In the genomic region with DNA sequence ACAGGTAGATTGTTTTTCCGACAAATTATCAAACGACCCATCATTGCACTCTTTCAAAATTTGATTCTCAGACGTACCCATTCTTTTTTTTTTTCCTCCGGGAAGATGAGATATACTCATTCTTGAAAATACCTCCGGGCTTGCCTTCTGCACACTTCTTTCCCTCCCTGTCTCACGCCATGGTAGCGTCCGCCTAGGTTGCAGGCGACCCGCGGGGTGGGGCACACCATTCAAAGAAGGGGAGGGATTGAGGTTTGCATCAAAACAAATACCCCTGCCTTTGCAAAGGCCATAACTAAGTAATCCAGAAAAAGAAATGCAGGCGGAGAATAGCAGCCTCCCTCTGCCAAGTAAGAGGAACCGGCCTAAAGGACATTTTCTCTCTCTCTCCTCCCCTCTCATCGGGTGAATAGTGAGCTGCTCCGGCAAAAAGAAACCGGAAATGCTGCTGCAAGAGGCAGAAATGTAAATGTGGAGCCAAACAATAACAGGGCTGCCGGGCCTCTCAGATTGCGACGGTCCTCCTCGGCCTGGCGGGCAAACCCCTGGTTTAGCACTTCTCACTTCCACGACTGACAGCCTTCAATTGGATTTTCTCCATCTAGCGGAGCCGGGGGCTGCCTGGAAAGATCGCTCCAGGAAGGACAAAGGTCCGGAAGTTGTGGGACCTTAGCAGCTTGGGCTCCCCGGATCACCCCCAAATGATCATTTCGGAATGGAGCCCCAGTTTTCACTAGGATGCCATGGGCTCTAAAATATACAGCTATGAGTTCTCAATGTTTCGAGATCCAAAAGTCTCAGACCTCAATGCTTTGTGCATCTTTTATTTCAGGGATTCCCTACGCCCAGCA, we compare ENCODE assay signal across 8 cellular contexts. TPM values are rescaled to one million over a fixed set of nuclear protein-coding genes. Genes with fewer than 3 reads are reported as not detected.
DNase-seq lines count a peak whose midpoint lies in the region; ATAC-seq and TF ChIP-seq lines count a peak whose summit lies in the region.

No MANE protein-coding gene starts in this region.

- H3K4me2 ChIP-seq in SK-N-SH: peak overlapping the region; percentile 84

- no peaks in the 10 kb centered on the region for H4K20me1 ChIP-seq in SK-N-SH (ENCODE audit: insufficient read depth)

- in situ Hi-C loops in transverse colon (cut with MboI; ENCODE audit: low pct_ligation_motif_present in 1 of 4, low pct_unique_long_range_greater_than_20kb in 1 of 4, low sequenced_read_pairs in 3 of 4): loop anchor here in 2 of 4 donors (5.0 to 10.0 kb wide), 2 partner anchors 52 to 54 kb away; a partner anchor contains a TSS

- WGBS in SK-N-SH (ENCODE audit: low lambda C conversion rate): under 1% methylated on average over 29 of the region's 30 CpGs
- 0 to 1% methylated on average over 15 to 30 of the region's 30 CpGs for WGBS in transverse colon (ENCODE audit: low coverage in 1 of 2), 2 donors

- H3K4me3 Mint-ChIP-seq in activated naive CD8-positive, alpha-beta T cell: peak overlapping the region; percentile 98

- no peaks in the 10 kb centered on the region for H3K9me2 ChIP-seq in SK-N-SH

- peak overlapping the region; percentile 99 for H3K27ac Mint-ChIP-seq in activated naive CD8-positive, alpha-beta T cell

- TF ChIP-seq RAD21 in SK-N-SH (IDR thresholded peaks at IDR 0.05; ENCODE audit: low read length): no peak

- H3K9me3 ChIP-seq in SK-N-SH: no peaks in the 10 kb centered on the region
- no peaks in the 10 kb centered on the region for H3K9me3 ChIP-seq in transverse colon

- H3K79me2 ChIP-seq in SK-N-SH (ENCODE audit: insufficient read depth): peaks cover 82% of the 10 kb centered on the region

- TF ChIP-seq POLR2A in transverse colon (IDR thresholded peaks at IDR 0.05): peak; percentile 92

- peaks cover 0 to 9% of the 10 kb centered on the region in 2 experiments for H3K36me3 ChIP-seq in SK-N-SH (replicated peaks in 1 of 2; ENCODE audit: control insufficient read depth in 1 of 2, insufficient read depth in 2 of 2, low read length in 1 of 2)
- H3K36me3 ChIP-seq in transverse colon: no peaks in the 10 kb centered on the region

- TF ChIP-seq CTCF in SK-N-SH (IDR thresholded peaks at IDR 0.05) (no peak), transverse colon (IDR thresholded peaks at IDR 0.05) (no peak)

- ATAC-seq in Right ventricle myocardium superior (ENCODE audit: poor library complexity): peak; percentile 70

- POLR2A ChIA-PET in HEK293T (lab: Yijun Ruan, JAX) (interaction anchor here (0.6 to 7.9 kb wide), 34 partner anchors 11 to 472 kb away, joined by 3 to 236 read pairs (median 8); a partner anchor contains a TSS), SK-N-SH (lab: Yijun Ruan, JAX) (interaction anchor here (0.6 to 4.5 kb wide), 29 partner anchors 13 to 651 kb away, joined by 3 to 53 read pairs (median 5); a partner anchor contains a TSS)

- CTCF ChIA-PET in HEK293T (lab: Yijun Ruan, JAX) (interaction anchor here (0.5 to 6.0 kb wide), 10 partner anchors 12 to 106 kb away, joined by 3 to 81 read pairs (median 4); a partner anchor contains a TSS), SK-N-SH (lab: Yijun Ruan, JAX) (interaction anchor here (0.6 to 7.4 kb wide), 24 partner anchors 13 to 172 kb away, joined by 3 to 166 read pairs (median 8); a partner anchor contains a TSS)

- no peak overlapping the region for H2AFZ ChIP-seq in SK-N-SH (ENCODE audit: low read depth)

- H3K9me3 Mint-ChIP-seq in activated naive CD8-positive, alpha-beta T cell (ENCODE audit: low read depth): no peaks in the 10 kb centered on the region

- H3K9ac ChIP-seq in SK-N-SH: peak overlapping the region; percentile 99

- H3F3A ChIP-seq in SK-N-SH (replicated peaks; ENCODE audit: insufficient read depth): peaks cover 27% of the 10 kb centered on the region

- H3K27ac ChIP-seq in SK-N-SH (ENCODE audit: low read depth in 2 of 2, low read length in 1 of 2) (peak overlapping the region; percentile 97 to 98), transverse colon (peak overlapping the region; percentile 95 to 99 (median 98))

- peaks cover 9% of the 10 kb centered on the region for H3K36me3 Mint-ChIP-seq in activated naive CD8-positive, alpha-beta T cell

- H3K4me1 ChIP-seq in SK-N-SH (ENCODE audit: control insufficient read depth in 1 of 2, insufficient read depth in 2 of 2, low read depth in 1 of 2, low read length in 1 of 2): peaks cover 12 to 17% of the 10 kb centered on the region in 2 experiments; a peak in 3 of 4 replicates
- peaks cover 15 to 38% (median 25%) of the 10 kb centered on the region in 4 donors for H3K4me1 ChIP-seq in transverse colon

- DNase-seq in GDM1 (lab: John Stamatoyannopoulos, UW) (peak; percentile 71), HEK293T (ENCODE audit: extremely low spot score) (peak; percentile 72), NAMALWA (ENCODE audit: low spot score) (peak; percentile 86), SK-N-SH (peak; percentile 80), Right ventricle myocardium superior (peak; percentile 85), pons (ENCODE audit: low spot score) (peak; percentile 91), transverse colon (peak; percentile 80)

- H3K4me1 Mint-ChIP-seq in activated naive CD8-positive, alpha-beta T cell (ENCODE audit: low read depth): peaks cover 41% of the 10 kb centered on the region

- H3K4me3 ChIP-seq in SK-N-SH (ENCODE audit: low read depth in 2 of 2, low read length in 1 of 2) (peak overlapping the region; percentile 80 to 91), transverse colon (peak overlapping the region; percentile 62 to 93 (median 82))

- H3K27me3 Mint-ChIP-seq in activated naive CD8-positive, alpha-beta T cell: no peaks in the 10 kb centered on the region

- TF ChIP-seq EP300 in SK-N-SH (IDR thresholded peaks at IDR 0.05; ENCODE audit: borderline replicate concordance in 1 of 2, low read depth in 1 of 2, low read length in 1 of 2) (peak in 1 of 2 experiments; percentile 50; a peak in 1 of 4 replicates), transverse colon (IDR thresholded peaks at IDR 0.05; ENCODE audit: low read depth) (no peak)

- H3K27me3 ChIP-seq in SK-N-SH (ENCODE audit: insufficient read depth): no peaks in the 10 kb centered on the region
- no peaks in the 10 kb centered on the region for H3K27me3 ChIP-seq in transverse colon

- intact Hi-C loops in Right ventricle myocardium superior (cut with DNase I): no loop called here
- intact Hi-C loops in transverse colon (cut with DNase I; ENCODE audit: low total_unique reads): loop anchor here (5.0 kb wide), 1 partner anchor 54 kb away; a partner anchor contains a TSS

TF ChIP-seq in HEK293T, 16 proteins besides CTCF, POLR2A, EP300 and RAD21 (continues in another document):
- TF ChIP-seq CTBP1 (IDR thresholded peaks at IDR 0.05; ENCODE audit: borderline replicate concordance): no peak
- peak; percentile 4; the same call in 1 of the 2 replicates for TF ChIP-seq SP1 (IDR thresholded peaks at IDR 0.05)
- no peak for TF ChIP-seq FOXK2 (IDR thresholded peaks at IDR 0.05)
- TF ChIP-seq FOXM1 (IDR thresholded peaks at IDR 0.05; ENCODE audit: borderline replicate concordance): no peak
- TF ChIP-seq, protein P1, sequence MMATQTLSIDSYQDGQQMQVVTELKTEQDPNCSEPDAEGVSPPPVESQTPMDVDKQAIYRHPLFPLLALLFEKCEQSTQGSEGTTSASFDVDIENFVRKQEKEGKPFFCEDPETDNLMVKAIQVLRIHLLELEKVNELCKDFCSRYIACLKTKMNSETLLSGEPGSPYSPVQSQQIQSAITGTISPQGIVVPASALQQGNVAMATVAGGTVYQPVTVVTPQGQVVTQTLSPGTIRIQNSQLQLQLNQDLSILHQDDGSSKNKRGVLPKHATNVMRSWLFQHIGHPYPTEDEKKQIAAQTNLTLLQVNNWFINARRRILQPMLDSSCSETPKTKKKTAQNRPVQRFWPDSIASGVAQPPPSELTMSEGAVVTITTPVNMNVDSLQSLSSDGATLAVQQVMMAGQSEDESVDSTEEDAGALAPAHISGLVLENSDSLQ (IDR thresholded peaks at IDR 0.05): no peak

TF ChIP-seq in SK-N-SH, 30 proteins besides CTCF, POLR2A, EP300 and RAD21 (continues in another document):
- TF ChIP-seq FOXJ3 (CRISPR knock-in tag; IDR thresholded peaks at IDR 0.05) (no peak), GATA2 (CRISPR knock-in tag; IDR thresholded peaks at IDR 0.05) (no peak), FOSL2 (IDR thresholded peaks at IDR 0.05; ENCODE audit: borderline replicate concordance, low read depth) (no peak)
- TF ChIP-seq, protein P2, sequence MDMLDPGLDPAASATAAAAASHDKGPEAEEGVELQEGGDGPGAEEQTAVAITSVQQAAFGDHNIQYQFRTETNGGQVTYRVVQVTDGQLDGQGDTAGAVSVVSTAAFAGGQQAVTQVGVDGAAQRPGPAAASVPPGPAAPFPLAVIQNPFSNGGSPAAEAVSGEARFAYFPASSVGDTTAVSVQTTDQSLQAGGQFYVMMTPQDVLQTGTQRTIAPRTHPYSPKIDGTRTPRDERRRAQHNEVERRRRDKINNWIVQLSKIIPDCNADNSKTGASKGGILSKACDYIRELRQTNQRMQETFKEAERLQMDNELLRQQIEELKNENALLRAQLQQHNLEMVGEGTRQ (IDR thresholded peaks at IDR 0.05; ENCODE audit: borderline replicate concordance, low read depth, low read length): no peak

RNA-seq across cellular contexts. Expression of a gene that starts 0.8 kb away (rescaled TPM):
- polyA plus RNA-seq in SK-N-SH (2012; rRNA removed): 47.3 and 62.6 TPM in 2 replicates
- 48.0 and 54.3 TPM in 2 replicates for polyA plus RNA-seq in SK-N-SH (2012; cell fraction: cytosol; rRNA removed)
- 75.6 and 79.8 TPM in 2 replicates for polyA plus RNA-seq in SK-N-SH (2012; cell fraction: nucleus; rRNA removed)
- total RNA-seq in Right ventricle myocardium superior (11.5 TPM), transverse colon (10 to 100 TPM; 27.9 to 49.7 (median 31.7) TPM)

RNA-seq across cellular contexts. Expression of a gene that starts 1.8 kb away (rescaled TPM):
- 6.6 and 8.6 TPM in 2 replicates for polyA plus RNA-seq in SK-N-SH (2012; rRNA removed)
- polyA plus RNA-seq in SK-N-SH (2012; cell fraction: cytosol; rRNA removed): 3.4 and 4.4 TPM in 2 replicates
- 13.1 and 15.7 TPM in 2 replicates for polyA plus RNA-seq in SK-N-SH (2012; cell fraction: nucleus; rRNA removed)
- total RNA-seq in Right ventricle myocardium superior (4.2 TPM), transverse colon (10 to 100 TPM in 1 of 4 donors, 1 to 10 TPM in 3; 3.7 to 33.0 (median 6.0) TPM)

RNA-seq across cellular contexts. Expression of a gene that starts 18.6 kb away (rescaled TPM):
- 26.1 and 32.4 TPM in 2 replicates for polyA plus RNA-seq in SK-N-SH (2012; rRNA removed)
- 21.0 and 25.2 TPM in 2 replicates for polyA plus RNA-seq in SK-N-SH (2012; cell fraction: cytosol; rRNA removed)
- polyA plus RNA-seq in SK-N-SH (2012; cell fraction: nucleus; rRNA removed): 35.5 and 47.9 TPM in 2 replicates
- total RNA-seq in Right ventricle myocardium superior: 0.13 TPM
- under 1 TPM in 2 of 4 donors, not detected in 2; 0.32 to 0.41 TPM for total RNA-seq in transverse colon

RNA-seq across cellular contexts. Expression of a gene that starts 31.1 kb away (rescaled TPM):
- 0.13 and 0.18 TPM in 2 replicates for polyA plus RNA-seq in SK-N-SH (2012; rRNA removed)
- polyA plus RNA-seq in SK-N-SH (2012; cell fraction: cytosol; rRNA removed): 0.07 and 0.18 TPM in 2 replicates
- polyA plus RNA-seq in SK-N-SH (2012; cell fraction: nucleus; rRNA removed): 0.56 and 0.81 TPM in 2 replicates
- not detected for total RNA-seq in Right ventricle myocardium superior
- total RNA-seq in transverse colon: under 1 TPM; under 0.01 to 0.55 (median 0.18) TPM

RNA-seq across cellular contexts. Expression of a gene that starts 35.7 kb away (rescaled TPM):
- 0.05 and 0.08 TPM in 2 replicates for polyA plus RNA-seq in SK-N-SH (2012; rRNA removed)
- polyA plus RNA-seq in SK-N-SH (2012; cell fraction: cytosol; rRNA removed): 0.05 and 0.12 TPM in 2 replicates
- polyA plus RNA-seq in SK-N-SH (2012; cell fraction: nucleus; rRNA removed): 0.09 and 0.15 TPM in 2 replicates
- total RNA-seq in Right ventricle myocardium superior (3.1 TPM), transverse colon (10 to 100 TPM in 1 of 4 donors, 1 to 10 TPM in 1, under 1 TPM in 2; 0.40 to 20.6 (median 2.3) TPM)

Comparison
In these comparisons a context has a peak if more than half of its experiments do, and no peak if none do; other contexts are left out.
1. Peak in every context shown above with its lines: DNase-seq, ATAC-seq, H3K4me3 ChIP-seq and H3K27ac ChIP-seq.